Comparison of ENCODE assay signal across 26 cellular contexts in the genomic region with DNA sequence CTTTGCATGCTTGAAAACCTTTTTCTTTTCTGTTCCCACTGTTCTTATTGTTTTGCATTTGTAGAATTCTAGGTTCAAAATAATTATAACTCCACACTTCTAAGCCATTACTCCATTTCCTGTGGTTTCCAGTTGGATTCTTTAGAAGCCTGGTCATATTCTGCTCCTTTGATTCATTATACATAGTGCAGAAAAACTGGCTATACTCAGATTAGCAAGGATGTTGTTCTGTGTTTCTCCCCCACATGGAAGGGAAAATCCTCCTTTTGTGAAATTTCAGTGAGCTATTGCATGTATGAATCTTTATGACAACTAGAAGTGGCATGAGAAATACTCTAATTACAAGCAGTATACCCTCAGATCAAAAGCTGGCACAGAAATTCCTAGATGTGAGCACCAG.
A peak's percentile ranks its signal among the peaks of the same experiment; 100 is the strongest.
DNase-seq lines count a peak whose midpoint lies in the region; ATAC-seq and TF ChIP-seq lines count a peak whose summit lies in the region.
"Had no signal": no experiment of that assay in that cellular context is flagged by ENCODE, and none has a peak within 500 bp of the region (broad histone marks: within the 10 kb centered on the region; RNA-seq: fewer than 3 reads in every experiment).

No MANE protein-coding gene starts in this region.

- no peak overlapping the region for H3K27ac Mint-ChIP-seq in MCF 10A (ENCODE audit: low read depth, unreplicated experiment)
- H3K27ac Mint-ChIP-seq in glutamatergic neuron (ENCODE audit: unreplicated experiment): no peak overlapping the region
- H3K27ac Mint-ChIP-seq: activated naive CD8-positive, alpha-beta T cell treated with anti-CD3 and anti-CD28 coated beads for 36 hours; activated T-helper 17 cell treated with anti-CD3 and anti-CD28 coated beads, Interleukin-2, amount 50 U/mL, for 72 hours; brain; H9 had no signal

- H3K9me3 ChIP-seq in breast epithelium (no peaks in the 10 kb centered on the region), right atrium auricular region (no peaks in the 10 kb centered on the region)
- H3K9me3 ChIP-seq: BLaER1 treated with 17β-estradiol and CSF1 and Interleukin-3, amounts not matched to agents 10 nM and 100 nM; lower lobe of right lung; stomach; tibial nerve had no signal

- no peak for TF ChIP-seq CTCF in MCF 10A (IDR thresholded peaks at IDR 0.05; ENCODE audit: unreplicated experiment)
- no peak for TF ChIP-seq CTCF in breast epithelium (IDR thresholded peaks at IDR 0.05)
- TF ChIP-seq CTCF in brain microvascular endothelial cell (IDR thresholded peaks at IDR 0.05; ENCODE audit: low read depth, low read length, missing control alignments): no peak
- no peak for TF ChIP-seq CTCF in right atrium auricular region (IDR thresholded peaks at IDR 0.05)
- no peak for TF ChIP-seq CTCF in glutamatergic neuron (IDR thresholded peaks at IDR 0.05; ENCODE audit: partially characterized antibody, unreplicated experiment)

- no peaks in the 10 kb centered on the region for H3K27me3 Mint-ChIP-seq in MCF 10A (ENCODE audit: insufficient read depth, unreplicated experiment)
- no peaks in the 10 kb centered on the region for H3K27me3 Mint-ChIP-seq in glutamatergic neuron (ENCODE audit: unreplicated experiment)
- H3K27me3 Mint-ChIP-seq: activated naive CD8-positive, alpha-beta T cell treated with anti-CD3 and anti-CD28 coated beads for 36 hours; activated T-helper 17 cell treated with anti-CD3 and anti-CD28 coated beads, Interleukin-2, amount 50 U/mL, for 72 hours; brain had no signal

- no peaks in the 10 kb centered on the region for H3K27me3 ChIP-seq in breast epithelium
- no peaks in the 10 kb centered on the region for H3K27me3 ChIP-seq in brain microvascular endothelial cell (replicated peaks)
- no peaks in the 10 kb centered on the region for H3K27me3 ChIP-seq in right atrium auricular region
- H3K27me3 ChIP-seq: BLaER1 treated with 17β-estradiol and CSF1 and Interleukin-3, amounts not matched to agents 10 nM and 100 nM; hepatocyte; stomach; tibial nerve had no signal

- POLR2A ChIA-PET in MCF 10A (lab: Yijun Ruan, JAX): interaction anchor here (0.6 kb wide), 1 partner anchor 213 kb away, joined by 4 read pairs; no protein-coding TSS in a partner anchor

- no peaks in the 10 kb centered on the region for H3K36me3 Mint-ChIP-seq in MCF 10A (ENCODE audit: insufficient read depth, unreplicated experiment)
- H3K36me3 Mint-ChIP-seq in glutamatergic neuron (ENCODE audit: unreplicated experiment): no peaks in the 10 kb centered on the region
- H3K36me3 Mint-ChIP-seq: activated naive CD8-positive, alpha-beta T cell treated with anti-CD3 and anti-CD28 coated beads for 36 hours; brain had no signal

- DNase-seq in MCF 10A (ENCODE audit: unreplicated experiment) (peak; percentile 8), breast epithelium (ENCODE audit: low spot score in 2 of 2) (no peak), brain microvascular endothelial cell (peak; percentile 10), glomerular visceral epithelial cell (ENCODE audit: extremely low spot score) (peak; percentile 42), right atrium auricular region (ENCODE audit: low spot score) (no peak), glutamatergic neuron (no peak), SK-N-DZ (ENCODE audit: low spot score) (no peak)
- DNase-seq: 8988T; activated CD4-positive, alpha-beta T cell treated with anti-CD3 and anti-CD28 coated beads, Interleukin-2, amount 50 U/mL, for 1 hour; activated naive CD8-positive, alpha-beta T cell treated with anti-CD3 and anti-CD28 coated beads for 36 hours; H9; IMR-90; lower lobe of right lung; NK-92 treated with Interleukin-12 subunit alpha and Interleukin-12 subunit beta, amount 100 ng/mL, for 24 hours; occipital lobe; retina; stomach; WERI-Rb-1 had no signal

- H3K27ac ChIP-seq in breast epithelium (no peak overlapping the region), brain microvascular endothelial cell (peak overlapping the region; percentile 21), right atrium auricular region (no peak overlapping the region)
- H3K27ac ChIP-seq: BLaER1 treated with 17β-estradiol and CSF1 and Interleukin-3, amounts not matched to agents 10 nM and 100 nM; coronary artery; hepatocyte; lower lobe of right lung; stomach; tibial nerve; WERI-Rb-1 had no signal

- TF ChIP-seq POLR2A in breast epithelium (IDR thresholded peaks at IDR 0.05): no peak

- H3K9me3 Mint-ChIP-seq in MCF 10A (ENCODE audit: unreplicated experiment) (no peaks in the 10 kb centered on the region), glutamatergic neuron (ENCODE audit: unreplicated experiment) (no peaks in the 10 kb centered on the region)
- H3K9me3 Mint-ChIP-seq: brain, H9 had no signal

- H3K4me1 ChIP-seq in breast epithelium (no peaks in the 10 kb centered on the region), right atrium auricular region (no peaks in the 10 kb centered on the region)
- H3K4me1 ChIP-seq: BLaER1 treated with 17β-estradiol and CSF1 and Interleukin-3, amounts not matched to agents 10 nM and 100 nM; lower lobe of right lung; tibial nerve had no signal

- no peak overlapping the region for H3K4me3 Mint-ChIP-seq in MCF 10A (ENCODE audit: unreplicated experiment)
- H3K4me3 Mint-ChIP-seq in glutamatergic neuron (ENCODE audit: unreplicated experiment): no peak overlapping the region
- H3K4me3 Mint-ChIP-seq: activated naive CD8-positive, alpha-beta T cell treated with anti-CD3 and anti-CD28 coated beads for 36 hours; activated T-helper 17 cell treated with anti-CD3 and anti-CD28 coated beads, Interleukin-2, amount 50 U/mL, for 72 hours; brain; H9 had no signal

- H3K4me3 ChIP-seq in breast epithelium (no peak overlapping the region), brain microvascular endothelial cell (ENCODE audit: low read depth, low read length) (no peak overlapping the region), right atrium auricular region (no peak overlapping the region)
- H3K4me3 ChIP-seq: BLaER1 treated with 17β-estradiol and CSF1 and Interleukin-3, amounts not matched to agents 10 nM and 100 nM; coronary artery; hepatocyte; lower lobe of right lung; stomach; tibial nerve had no signal

- H3K4me1 Mint-ChIP-seq in MCF 10A (ENCODE audit: insufficient read depth, unreplicated experiment): peaks cover 6% of the 10 kb centered on the region
- H3K4me1 Mint-ChIP-seq in glutamatergic neuron (ENCODE audit: low read depth, unreplicated experiment): peaks cover 9% of the 10 kb centered on the region
- H3K4me1 Mint-ChIP-seq: activated naive CD8-positive, alpha-beta T cell treated with anti-CD3 and anti-CD28 coated beads for 36 hours; activated T-helper 17 cell treated with anti-CD3 and anti-CD28 coated beads, Interleukin-2, amount 50 U/mL, for 72 hours; brain had no signal

- no peaks in the 10 kb centered on the region for H3K36me3 ChIP-seq in breast epithelium
- H3K36me3 ChIP-seq in brain microvascular endothelial cell (replicated peaks): no peaks in the 10 kb centered on the region
- no peaks in the 10 kb centered on the region for H3K36me3 ChIP-seq in right atrium auricular region
- H3K36me3 ChIP-seq: BLaER1 treated with 17β-estradiol and CSF1 and Interleukin-3, amounts not matched to agents 10 nM and 100 nM; lower lobe of right lung; stomach; tibial nerve; WERI-Rb-1 had no signal

- CTCF ChIA-PET in MCF 10A (lab: Yijun Ruan, JAX): interaction anchor here (1.2 kb wide), 1 partner anchor 9 kb away, joined by 3 read pairs; no protein-coding TSS in a partner anchor

- ATAC-seq in GM18867 (IDR thresholded peaks at IDR 0.05; ENCODE audit: unreplicated experiment): no peak
- ATAC-seq: activated T-helper 17 cell treated with anti-CD3 and anti-CD28 coated beads, Interleukin-2, amount 50 U/mL, for 72 hours; lower lobe of right lung; Panc1 had no signal

- BruUV-seq in MCF 10A (replicated peaks; lab: Mats Ljungman, UMichigan): no TSS peak

- intact Hi-C loops in MCF 10A (cut with micrococcal nuclease) (no loop called here), breast epithelium (cut with DNase I; ENCODE audit: low total_unique reads) (no loop called here)

- in situ Hi-C loops in brain microvascular endothelial cell (cut with HindIII; ENCODE audit: low pct_ligation_motif_present, low sequenced_read_pairs): no loop called here

Comparison
In these comparisons a context has a peak if more than half of its experiments do, and no peak if none do; other contexts are left out.
1. DNase-seq: peak in MCF 10A (single experiment), brain microvascular endothelial cell (single experiment) and glomerular visceral epithelial cell (single experiment); none in breast epithelium (0 of 2), right atrium auricular region (single experiment), glutamatergic neuron (single experiment) and SK-N-DZ (single experiment).